Comparison of ENCODE assay signal across 8 cellular contexts in the genomic region with DNA sequence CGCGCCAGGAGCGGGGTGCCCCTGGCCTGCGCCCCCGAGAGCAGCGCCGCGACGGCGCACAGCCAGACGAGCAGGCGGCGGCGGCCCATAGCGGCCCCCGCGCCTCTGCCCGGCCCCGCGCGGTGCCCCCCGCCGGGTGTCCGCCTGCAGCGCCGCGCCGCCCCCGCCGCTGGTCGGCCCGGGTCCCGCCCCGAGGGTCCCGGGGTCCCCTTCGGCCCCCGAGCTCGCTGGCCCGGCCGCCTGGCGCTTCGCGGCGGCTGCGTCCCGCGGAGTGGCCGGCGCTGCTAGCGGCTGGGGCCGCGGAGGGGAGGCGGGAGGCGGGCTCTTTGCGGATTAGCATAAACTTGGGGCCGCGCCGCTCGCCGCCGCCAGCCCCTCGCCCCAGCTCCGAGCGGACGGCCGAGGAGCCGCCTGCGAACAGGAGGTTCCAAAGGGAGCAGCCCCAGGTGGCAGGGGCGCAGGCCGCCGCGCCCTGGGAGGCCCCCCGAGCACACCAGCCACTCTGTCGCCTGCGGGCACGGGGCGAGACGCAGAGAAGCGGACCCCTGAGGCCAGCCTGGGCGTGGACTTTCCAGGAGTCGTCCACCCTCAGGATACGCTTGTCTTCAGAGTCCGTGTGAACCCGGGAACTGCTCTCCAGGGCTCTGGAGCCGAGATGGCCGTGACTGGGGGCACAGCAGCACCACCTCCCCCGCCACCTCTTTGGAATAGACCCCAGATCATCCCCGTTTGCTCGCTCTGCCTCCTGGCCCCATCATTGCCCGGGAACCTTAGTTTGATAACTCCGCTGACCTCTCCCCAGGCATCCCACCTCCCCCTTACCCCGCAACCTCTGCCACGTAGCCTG. TPM values are rescaled to one million over a fixed set of nuclear protein-coding genes. Genes with fewer than 3 reads are reported as not detected.
DNase-seq lines count a peak whose midpoint lies in the region; ATAC-seq and TF ChIP-seq lines count a peak whose summit lies in the region.

A gene with protein sequence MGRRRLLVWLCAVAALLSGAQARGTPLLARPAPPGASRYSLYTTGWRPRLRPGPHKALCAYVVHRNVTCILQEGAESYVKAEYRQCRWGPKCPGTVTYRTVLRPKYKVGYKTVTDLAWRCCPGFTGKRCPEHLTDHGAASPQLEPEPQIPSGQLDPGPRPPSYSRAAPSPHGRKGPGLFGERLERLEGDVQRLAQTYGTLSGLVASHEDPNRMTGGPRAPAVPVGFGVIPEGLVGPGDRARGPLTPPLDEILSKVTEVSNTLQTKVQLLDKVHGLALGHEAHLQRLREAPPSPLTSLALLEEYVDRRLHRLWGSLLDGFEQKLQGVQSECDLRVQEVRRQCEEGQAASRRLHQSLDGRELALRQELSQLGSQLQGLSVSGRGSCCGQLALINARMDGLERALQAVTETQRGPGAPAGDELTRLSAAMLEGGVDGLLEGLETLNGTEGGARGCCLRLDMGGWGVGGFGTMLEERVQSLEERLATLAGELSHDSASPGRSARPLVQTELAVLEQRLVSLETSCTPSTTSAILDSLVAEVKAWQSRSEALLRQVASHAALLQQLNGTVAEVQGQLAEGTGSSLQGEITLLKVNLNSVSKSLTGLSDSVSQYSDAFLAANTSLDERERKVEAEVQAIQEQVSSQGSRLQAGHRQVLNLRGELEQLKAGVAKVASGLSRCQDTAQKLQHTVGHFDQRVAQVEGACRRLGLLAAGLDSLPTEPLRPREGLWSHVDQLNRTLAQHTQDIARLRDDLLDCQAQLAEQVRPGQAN (minus strand): TSS at position 273 of the 847 bp plus-strand sequence. CDS start 184 bp downstream, at position 89.

- no peaks in the 10 kb centered on the region for H3K9me3 Mint-ChIP-seq in natural killer cell
- H3K9me3 Mint-ChIP-seq in natural killer cell treated with Interleukin-12 subunit alpha and Interleukin-12 subunit beta and Interleukin-15 and Interleukin-18, amount 100 ng/mL, for 72 hours: no peaks in the 10 kb centered on the region
- peaks cover 3 to 11% (median 9%) of the 10 kb centered on the region in 11 donors for H3K9me3 Mint-ChIP-seq in naive thymus-derived CD4-positive, alpha-beta T cell
- H3K9me3 Mint-ChIP-seq in stimulated activated naive B cell treated with anti-CD40 and anti-IgM and Interleukin-4, amounts not matched to agents 10 μg/mL and 1 μg/mL and 100 μg/mL, for 72 hours: peaks cover 4 to 6% of the 10 kb centered on the region in 2 donors

- H3K79me2 ChIP-seq in mammary epithelial cell (ENCODE audit: insufficient read depth, low read length): no peaks in the 10 kb centered on the region

- CTCF ChIA-PET in mammary epithelial cell (lab: Charles Lee; ENCODE audit: low non-redundant PET): no interaction called here
- CTCF ChIA-PET in naive thymus-derived CD4-positive, alpha-beta T cell (lab: Charles Lee): no interaction called here

- H3K27me3 ChIP-seq in mammary epithelial cell (ENCODE audit: insufficient read depth, low read length): peaks cover 20% of the 10 kb centered on the region
- H3K27me3 ChIP-seq in naive thymus-derived CD4-positive, alpha-beta T cell (ENCODE audit: control insufficient read depth in 2 of 2, insufficient read depth in 2 of 2, low read length in 2 of 2): no peaks in the 10 kb centered on the region

- peaks cover 34 to 44% of the 10 kb centered on the region in 2 donors for H3K27me3 Mint-ChIP-seq in natural killer cell (ENCODE audit: low read depth in 2 of 2)
- peaks cover 29 to 46% of the 10 kb centered on the region in 2 donors for H3K27me3 Mint-ChIP-seq in natural killer cell treated with Interleukin-12 subunit alpha and Interleukin-12 subunit beta and Interleukin-15 and Interleukin-18, amount 100 ng/mL, for 72 hours
- peaks cover 27 to 41% (median 40%) of the 10 kb centered on the region in 5 donors for H3K27me3 Mint-ChIP-seq in naive thymus-derived CD4-positive, alpha-beta T cell
- H3K27me3 Mint-ChIP-seq in stimulated activated naive B cell treated with anti-CD40 and anti-IgM and Interleukin-4, amounts not matched to agents 10 μg/mL and 1 μg/mL and 100 μg/mL, for 72 hours: peaks cover 46 to 53% of the 10 kb centered on the region in 2 donors

- dilution Hi-C loops in mammary epithelial cell (cut with HindIII; ENCODE audit: low sequenced_read_pairs): no loop called here

- peak within 1 kb of the TSS; percentile 17 for H3K4me3 Mint-ChIP-seq in natural killer cell
- H3K4me3 Mint-ChIP-seq in natural killer cell treated with Interleukin-12 subunit alpha and Interleukin-12 subunit beta and Interleukin-15 and Interleukin-18, amount 100 ng/mL, for 72 hours: no peak within 1 kb of the TSS
- H3K4me3 Mint-ChIP-seq in naive thymus-derived CD4-positive, alpha-beta T cell: peak within 1 kb of the TSS; percentile 35 to 85 (median 62)
- peak within 1 kb of the TSS in 1 of 2 donors; percentile 8 for H3K4me3 Mint-ChIP-seq in stimulated activated naive B cell treated with anti-CD40 and anti-IgM and Interleukin-4, amounts not matched to agents 10 μg/mL and 1 μg/mL and 100 μg/mL, for 72 hours

- no peaks in the 10 kb centered on the region for H3K4me1 ChIP-seq in mammary epithelial cell (ENCODE audit: insufficient read depth, low read length)
- no peaks in the 10 kb centered on the region for H3K4me1 ChIP-seq in naive thymus-derived CD4-positive, alpha-beta T cell (ENCODE audit: control insufficient read depth in 2 of 2, insufficient read depth in 2 of 2, low read length in 2 of 2)

- H3K4me2 ChIP-seq in mammary epithelial cell (ENCODE audit: insufficient read depth, low read depth, low read length): peak within 1 kb of the TSS; percentile 65

- DNase-seq in natural killer cell (no peak), mammary epithelial cell (no peak)
- DNase-seq in natural killer cell treated with Interleukin-12 subunit alpha and Interleukin-12 subunit beta and Interleukin-15 and Interleukin-18, amount 100 ng/mL, for 72 hours (ENCODE audit: low spot score): no peak
- no peak for DNase-seq in naive thymus-derived CD4-positive, alpha-beta T cell
- DNase-seq in stimulated activated CD4-positive, alpha-beta T cell treated with anti-CD3 and anti-CD28 coated beads, Interleukin-4, amount 100 ng/mL, for 24 hours: no peak
- no peak for DNase-seq in stimulated activated naive B cell treated with anti-CD40 and anti-IgM and Interleukin-4, amounts not matched to agents 10 μg/mL and 1 μg/mL and 100 μg/mL, for 72 hours

- peak within 1 kb of the TSS in 1 of 3 experiments; percentile 14 for H3K4me3 ChIP-seq in mammary epithelial cell (replicated peaks in 1 of 3; ENCODE audit: insufficient read depth in 1 of 3, low read depth in 2 of 3, low read length in 3 of 3)
- H3K4me3 ChIP-seq in naive thymus-derived CD4-positive, alpha-beta T cell (ENCODE audit: low read length): no peak within 1 kb of the TSS

- no peak for ATAC-seq in natural killer cell
- no peak for ATAC-seq in natural killer cell treated with Interleukin-12 subunit alpha and Interleukin-12 subunit beta and Interleukin-15 and Interleukin-18, amount 100 ng/mL, for 72 hours
- no peak for ATAC-seq in naive thymus-derived CD4-positive, alpha-beta T cell
- no peak for ATAC-seq in GM21528 (IDR thresholded peaks at IDR 0.05; ENCODE audit: low FRiP score, unreplicated experiment)
- no peak for ATAC-seq in stimulated activated naive B cell treated with anti-CD40 and anti-IgM and Interleukin-4, amounts not matched to agents 10 μg/mL and 1 μg/mL and 100 μg/mL, for 72 hours (replicated peaks)
- ATAC-seq in GM21723 (IDR thresholded peaks at IDR 0.05; ENCODE audit: unreplicated experiment): no peak

- no peaks in the 10 kb centered on the region for H3K9me3 ChIP-seq in mammary epithelial cell (replicated peaks; ENCODE audit: insufficient read depth, low read length)
- peaks cover 0 to 6% (median 0%) of the 10 kb centered on the region in 3 experiments for H3K9me3 ChIP-seq in naive thymus-derived CD4-positive, alpha-beta T cell (ENCODE audit: control insufficient read depth in 2 of 3, low read length in 3 of 3)

- H3K27ac ChIP-seq in mammary epithelial cell (ENCODE audit: insufficient read depth, low read depth, low read length): no peak within 1 kb of the TSS
- no peak within 1 kb of the TSS for H3K27ac ChIP-seq in naive thymus-derived CD4-positive, alpha-beta T cell (ENCODE audit: low read depth, low read length)

- POLR2A ChIA-PET in naive thymus-derived CD4-positive, alpha-beta T cell (lab: Charles Lee): no interaction called here

- 36% methylated on average over 25 of the region's 93 CpGs for WGBS in mammary epithelial cell (ENCODE audit: low coverage, missing lambda C conversion rate)

- H3K36me3 ChIP-seq in mammary epithelial cell (ENCODE audit: insufficient read depth, low read length): no peaks in the 10 kb centered on the region
- H3K36me3 ChIP-seq in naive thymus-derived CD4-positive, alpha-beta T cell (ENCODE audit: control insufficient read depth in 2 of 3, insufficient read depth in 3 of 3, low read length in 3 of 3): no peaks in the 10 kb centered on the region

- no peaks in the 10 kb centered on the region for H4K20me1 ChIP-seq in mammary epithelial cell (ENCODE audit: insufficient read depth, low read length)

- H3K27ac Mint-ChIP-seq in natural killer cell: no peak within 1 kb of the TSS
- no peak within 1 kb of the TSS for H3K27ac Mint-ChIP-seq in natural killer cell treated with Interleukin-12 subunit alpha and Interleukin-12 subunit beta and Interleukin-15 and Interleukin-18, amount 100 ng/mL, for 72 hours
- H3K27ac Mint-ChIP-seq in naive thymus-derived CD4-positive, alpha-beta T cell: no peak within 1 kb of the TSS
- no peak within 1 kb of the TSS for H3K27ac Mint-ChIP-seq in stimulated activated naive B cell treated with anti-CD40 and anti-IgM and Interleukin-4, amounts not matched to agents 10 μg/mL and 1 μg/mL and 100 μg/mL, for 72 hours

- BruUV-seq in mammary epithelial cell (replicated peaks; lab: Mats Ljungman, UMichigan): no TSS peak

- no peak within 1 kb of the TSS for H3K9ac ChIP-seq in mammary epithelial cell (ENCODE audit: insufficient read depth, low read length)

- no peak for TF ChIP-seq CTCF in natural killer cell (IDR thresholded peaks at IDR 0.05)
- TF ChIP-seq CTCF in mammary epithelial cell (conservative IDR thresholded peaks at IDR 0.05 in 1 of 2, IDR thresholded peaks at IDR 0.05 in 1 of 2; ENCODE audit: extremely low read depth in 1 of 2, insufficient read depth in 1 of 2, low read depth in 1 of 2, low read length in 2 of 2): no peak

- intact Hi-C loops in natural killer cell (cut with micrococcal nuclease) (no loop called here), mammary epithelial cell (cut with micrococcal nuclease) (no loop called here)
- intact Hi-C loops in naive thymus-derived CD4-positive, alpha-beta T cell (cut with micrococcal nuclease): no loop called here

- no peaks in the 10 kb centered on the region for H3K36me3 Mint-ChIP-seq in natural killer cell
- H3K36me3 Mint-ChIP-seq in natural killer cell treated with Interleukin-12 subunit alpha and Interleukin-12 subunit beta and Interleukin-15 and Interleukin-18, amount 100 ng/mL, for 72 hours: no peaks in the 10 kb centered on the region
- peaks cover 0 to 7% (median 5%) of the 10 kb centered on the region in 5 donors for H3K36me3 Mint-ChIP-seq in naive thymus-derived CD4-positive, alpha-beta T cell
- H3K36me3 Mint-ChIP-seq in stimulated activated naive B cell treated with anti-CD40 and anti-IgM and Interleukin-4, amounts not matched to agents 10 μg/mL and 1 μg/mL and 100 μg/mL, for 72 hours: peaks cover 0 to 5% of the 10 kb centered on the region in 2 donors

- H2AFZ ChIP-seq in mammary epithelial cell (ENCODE audit: low read depth, low read length): peak within 1 kb of the TSS; percentile 20

- H3K4me1 Mint-ChIP-seq in natural killer cell: peaks cover 0 to 5% of the 10 kb centered on the region in 2 donors
- peaks cover 0 to 5% of the 10 kb centered on the region in 2 donors for H3K4me1 Mint-ChIP-seq in natural killer cell treated with Interleukin-12 subunit alpha and Interleukin-12 subunit beta and Interleukin-15 and Interleukin-18, amount 100 ng/mL, for 72 hours (ENCODE audit: low read depth in 2 of 2)
- H3K4me1 Mint-ChIP-seq in naive thymus-derived CD4-positive, alpha-beta T cell: peaks cover 3 to 11% (median 9%) of the 10 kb centered on the region in 7 donors
- H3K4me1 Mint-ChIP-seq in stimulated activated naive B cell treated with anti-CD40 and anti-IgM and Interleukin-4, amounts not matched to agents 10 μg/mL and 1 μg/mL and 100 μg/mL, for 72 hours: peaks cover 7 to 8% of the 10 kb centered on the region in 2 donors

- in situ Hi-C loops in mammary epithelial cell (cut with MboI; ENCODE audit: low sequenced_read_pairs in 2 of 2): no loop called here

RNA-seq across cellular contexts. Expression of the gene that starts here (rescaled TPM):
- total RNA-seq in natural killer cell (not detected), mammary epithelial cell (not detected)
- not detected for total RNA-seq in natural killer cell treated with Interleukin-12 subunit alpha and Interleukin-12 subunit beta and Interleukin-15 and Interleukin-18, amount 100 ng/mL, for 72 hours
- 0.02 TPM for polyA plus RNA-seq in mammary epithelial cell
- polyA minus RNA-seq in mammary epithelial cell: not detected
- total RNA-seq in naive thymus-derived CD4-positive, alpha-beta T cell: under 1 TPM in 1 of 5 experiments, not detected in 4; 0.19 TPM
- not detected for polyA plus RNA-seq in naive thymus-derived CD4-positive, alpha-beta T cell
